Comparison of ENCODE assay signal across 16 cellular contexts in the genomic region with DNA sequence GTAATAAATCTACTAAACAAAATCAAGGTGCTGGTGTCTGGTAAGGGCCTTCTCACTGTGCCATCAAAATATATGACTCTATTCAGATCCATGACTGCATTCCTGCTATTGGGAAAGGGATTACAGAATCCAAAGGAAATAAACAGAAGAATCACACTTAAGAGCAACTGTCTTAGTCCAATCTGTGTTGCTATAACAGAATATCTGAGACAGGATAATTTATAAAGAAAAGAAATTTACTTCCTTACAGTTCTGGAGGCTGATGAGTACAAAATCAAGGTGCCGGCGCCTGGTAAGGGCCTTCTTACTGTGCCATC. TPM values are rescaled to one million over a fixed set of nuclear protein-coding genes. Genes with fewer than 3 reads are reported as not detected.
DNase-seq lines count a peak whose midpoint lies in the region; ATAC-seq and TF ChIP-seq lines count a peak whose summit lies in the region.
"Had no signal": no experiment of that assay in that cellular context is flagged by ENCODE, and none has a peak within 500 bp of the region (broad histone marks: within the 10 kb centered on the region; RNA-seq: fewer than 3 reads in every experiment).

No MANE protein-coding gene starts in this region.

- no peaks in the 10 kb centered on the region for H3K36me3 ChIP-seq in suprapubic skin
- peaks cover 8% of the 10 kb centered on the region; the same call in 1 of the 2 replicates for H3K36me3 ChIP-seq in OCI-LY7 (ENCODE audit: insufficient read depth, low read length)

- no peaks in the 10 kb centered on the region for H4K20me1 ChIP-seq in OCI-LY7 (ENCODE audit: insufficient read depth, low read length)

- peak overlapping the region; percentile 6; the same call in 1 of the 2 replicates for H3K4me3 Mint-ChIP-seq in HFFc6
- H3K4me3 Mint-ChIP-seq in mesothelial cell of epicardium: no peak overlapping the region
- no peak overlapping the region for H3K4me3 Mint-ChIP-seq in T-cell
- H3K4me3 Mint-ChIP-seq: activated CD4-positive, alpha-beta T cell treated with anti-CD3 and anti-CD28 coated beads for 36 hours had no signal

- H3K4me1 Mint-ChIP-seq in HFFc6 (ENCODE audit: low read depth): peaks cover 49% of the 10 kb centered on the region
- peaks cover 13% of the 10 kb centered on the region for H3K4me1 Mint-ChIP-seq in mesothelial cell of epicardium
- no peaks in the 10 kb centered on the region for H3K4me1 Mint-ChIP-seq in T-cell

- H3K4me2 ChIP-seq in OCI-LY7 (ENCODE audit: low read length): no peak overlapping the region

- H3K27ac ChIP-seq in caudate nucleus (ENCODE audit: low read depth, low read length) (peak overlapping the region; percentile 31), suprapubic skin (peak overlapping the region; percentile 74), OCI-LY7 (ENCODE audit: low read depth, low read length, poor library complexity, severe bottlenecking) (no peak overlapping the region)
- H3K27ac ChIP-seq: epithelial cell of prostate had no signal

- no peak for TF ChIP-seq EP300 in suprapubic skin (IDR thresholded peaks at IDR 0.05)

- ATAC-seq in T-cell (replicated peaks in 1 of 4): no peak
- ATAC-seq: activated CD4-positive, alpha-beta T cell treated with anti-CD3 and anti-CD28 coated beads for 36 hours had no signal

- intact Hi-C loops in OCI-LY7 (cut with micrococcal nuclease; ENCODE audit: unreplicated experiment): no loop called here

- 85% methylated on average over 2 of the region's 2 CpGs for WGBS in suprapubic skin

- no TSS peak for BruUV-seq in OCI-LY7 (replicated peaks; lab: Mats Ljungman, UMichigan)

- no peak for TF ChIP-seq POLR2A in suprapubic skin (IDR thresholded peaks at IDR 0.05)

- H3K27me3 Mint-ChIP-seq in HFFc6 (ENCODE audit: insufficient read depth) (no peaks in the 10 kb centered on the region), mesothelial cell of epicardium (ENCODE audit: low read depth) (no peaks in the 10 kb centered on the region), T-cell (no peaks in the 10 kb centered on the region)
- H3K27me3 Mint-ChIP-seq: activated CD4-positive, alpha-beta T cell treated with anti-CD3 and anti-CD28 coated beads for 36 hours had no signal

- H3K27ac Mint-ChIP-seq in HFFc6 (peak overlapping the region; percentile 85), mesothelial cell of epicardium (peak overlapping the region; percentile 35), T-cell (no peak overlapping the region)
- H3K27ac Mint-ChIP-seq: activated CD4-positive, alpha-beta T cell treated with anti-CD3 and anti-CD28 coated beads for 36 hours had no signal

- H3K4me1 ChIP-seq in suprapubic skin: peaks cover 18% of the 10 kb centered on the region
- H3K4me1 ChIP-seq in OCI-LY7 (ENCODE audit: insufficient read depth, low read length, poor library complexity, severe bottlenecking): no peaks in the 10 kb centered on the region
- H3K4me1 ChIP-seq: ascending aorta had no signal

- H3K79me2 ChIP-seq in OCI-LY7 (ENCODE audit: insufficient read depth, low read depth, low read length): no peaks in the 10 kb centered on the region

- CTCF ChIA-PET in OCI-LY7 (lab: Charles Lee; ENCODE audit: unreplicated experiment) (no interaction called here), T-cell (lab: Charles Lee) (no interaction called here)

- POLR2A ChIA-PET in OCI-LY7 (lab: Charles Lee) (interaction anchor here (2.0 kb wide), 1 partner anchor 13 kb away, joined by 7 read pairs; no protein-coding TSS in a partner anchor), T-cell (lab: Charles Lee) (no interaction called here)

- H3K9me3 Mint-ChIP-seq in HFFc6 (no peaks in the 10 kb centered on the region), mesothelial cell of epicardium (no peaks in the 10 kb centered on the region), T-cell (no peaks in the 10 kb centered on the region)

- H3K4me3 ChIP-seq in suprapubic skin (no peak overlapping the region), OCI-LY7 (ENCODE audit: low read depth, low read length, poor library complexity, severe bottlenecking) (no peak overlapping the region)
- H3K4me3 ChIP-seq: ascending aorta, mucosa of descending colon had no signal

- no peaks in the 10 kb centered on the region for H3K9me2 ChIP-seq in OCI-LY7 (ENCODE audit: insufficient read depth, low read length)

- DNase-seq in HFFc6: no peak
- no peak for DNase-seq in caudate nucleus (lab: John Stamatoyannopoulos, UW)
- no peak for DNase-seq in mesothelial cell of epicardium (ENCODE audit: low spot score in 2 of 2, unreplicated experiment in 2 of 2)
- DNase-seq in suprapubic skin (ENCODE audit: low spot score in 2 of 2): no peak
- DNase-seq in OCI-LY7 (ENCODE audit: low spot score): no peak
- no peak for DNase-seq in DMS 273 treated with DMSO at 0.1 percent for 48 hours (lab: John Stamatoyannopoulos, UW)
- no peak for DNase-seq in T-cell
- DNase-seq: activated CD4-positive, alpha-beta T cell treated with anti-CD3 and anti-CD28 coated beads for 36 hours; activated CD8-positive, alpha-beta memory T cell treated with anti-CD3 and anti-CD28 coated beads, Interleukin-2, amount 50 U/mL, for 48 hours; C1 segment of cervical spinal cord; cortex of kidney; head of caudate nucleus; islet precursor cell had no signal

- peaks cover 17% of the 10 kb centered on the region for H3K36me3 Mint-ChIP-seq in HFFc6 (ENCODE audit: low read depth)
- peaks cover 13% of the 10 kb centered on the region for H3K36me3 Mint-ChIP-seq in mesothelial cell of epicardium
- peaks cover 43% of the 10 kb centered on the region for H3K36me3 Mint-ChIP-seq in T-cell

- H2AFZ ChIP-seq in OCI-LY7 (ENCODE audit: low read length): no peak overlapping the region

- H3K9me3 ChIP-seq in suprapubic skin: no peaks in the 10 kb centered on the region
- H3K9me3 ChIP-seq in OCI-LY7 (ENCODE audit: low read length): no peaks in the 10 kb centered on the region
- H3K9me3 ChIP-seq: ascending aorta, mucosa of descending colon had no signal

- no peaks in the 10 kb centered on the region for H3K27me3 ChIP-seq in suprapubic skin
- H3K27me3 ChIP-seq: ascending aorta had no signal

- TF ChIP-seq CTCF in HFFc6 (IDR thresholded peaks at IDR 0.05): no peak
- TF ChIP-seq CTCF in mesothelial cell of epicardium (IDR thresholded peaks at IDR 0.05; ENCODE audit: unreplicated experiment): no peak
- TF ChIP-seq CTCF in suprapubic skin (IDR thresholded peaks at IDR 0.05): no peak
- TF ChIP-seq CTCF in OCI-LY7 (conservative IDR thresholded peaks at IDR 0.05; ENCODE audit: low read length): no peak

RNA-seq across cellular contexts. Expression of gene ALG9, which starts 51.4 kb away (rescaled TPM):
- total RNA-seq in HFFc6 (2021; fragmentation: NEBNext Ultra II Directional; extraction: Animal tissue kit (Norgen Biotek cat#: 25700)): 10 to 100 TPM; 31.1 to 44.2 (median 36.5) TPM
- total RNA-seq in mesothelial cell of epicardium (48.5 to 51.9 TPM (median 50.6 TPM) in 3 replicates), suprapubic skin (10 to 100 TPM; 26.2 to 74.3 (median 31.4) TPM), OCI-LY7 (2022) (21.6 and 23.0 TPM in 2 replicates), T-cell (10 to 100 TPM; 20.0 to 25.6 (median 24.0) TPM)
- 13.8 and 16.8 TPM in 2 replicates for total RNA-seq in OCI-LY7 (2014; rRNA removed; shearing (Covaris generic))

RNA-seq across cellular contexts. Expression of gene PPP2R1B, which starts 53.8 kb away (rescaled TPM):
- 10 to 100 TPM; 41.6 to 50.9 (median 44.3) TPM for total RNA-seq in HFFc6 (2021; fragmentation: NEBNext Ultra II Directional; extraction: Animal tissue kit (Norgen Biotek cat#: 25700))
- 29.2 to 34.8 TPM (median 33.8 TPM) in 3 replicates for total RNA-seq in mesothelial cell of epicardium
- 10 to 100 TPM; 27.9 to 39.8 (median 31.8) TPM for total RNA-seq in suprapubic skin
- 30.2 and 50.6 TPM in 2 replicates for total RNA-seq in OCI-LY7 (2014; rRNA removed; shearing (Covaris generic))
- total RNA-seq in OCI-LY7 (2022): 81.5 and 84.2 TPM in 2 replicates
- 10 to 100 TPM; 34.2 to 44.1 (median 37.4) TPM for total RNA-seq in T-cell

RNA-seq across cellular contexts. Expression of gene FDXACB1, which starts 58.9 kb away (rescaled TPM):
- 1 to 10 TPM; 1.4 to 2.4 (median 2.0) TPM for total RNA-seq in HFFc6 (2021; fragmentation: NEBNext Ultra II Directional; extraction: Animal tissue kit (Norgen Biotek cat#: 25700))
- total RNA-seq in mesothelial cell of epicardium: 2.9 to 3.5 TPM (median 3.2 TPM) in 3 replicates
- 1 to 10 TPM; 3.5 to 5.6 (median 3.9) TPM for total RNA-seq in suprapubic skin
- 4.2 and 6.2 TPM in 2 replicates for total RNA-seq in OCI-LY7 (2014; rRNA removed; shearing (Covaris generic))
- total RNA-seq in OCI-LY7 (2022): 5.3 and 5.8 TPM in 2 replicates
- 1 to 10 TPM; 3.8 to 6.0 (median 4.3) TPM for total RNA-seq in T-cell

RNA-seq across cellular contexts. Expression of gene CFAP68, which starts 59.3 kb away (rescaled TPM):
- total RNA-seq in HFFc6 (2021; fragmentation: NEBNext Ultra II Directional; extraction: Animal tissue kit (Norgen Biotek cat#: 25700)): 10 to 100 TPM; 10.3 to 15.6 (median 12.5) TPM
- total RNA-seq in mesothelial cell of epicardium (31.2 to 35.9 TPM (median 34.0 TPM) in 3 replicates), suprapubic skin (10 to 100 TPM; 27.7 to 42.4 (median 32.7) TPM), OCI-LY7 (2022) (18.8 and 22.4 TPM in 2 replicates), T-cell (10 to 100 TPM; 12.0 to 18.6 (median 16.7) TPM)
- total RNA-seq in OCI-LY7 (2014; rRNA removed; shearing (Covaris generic)): 14.8 and 17.3 TPM in 2 replicates
- total RNA-seq: ascending aorta had no signal

Comparison
In these comparisons a context has a peak if more than half of its experiments do, and no peak if none do; other contexts are left out.
1. H3K27ac Mint-ChIP-seq: peak in HFFc6 (single experiment) and mesothelial cell of epicardium (single experiment); none in T-cell (0 of 2).